ENCODE assay signal across 9 cellular contexts in the genomic region with DNA sequence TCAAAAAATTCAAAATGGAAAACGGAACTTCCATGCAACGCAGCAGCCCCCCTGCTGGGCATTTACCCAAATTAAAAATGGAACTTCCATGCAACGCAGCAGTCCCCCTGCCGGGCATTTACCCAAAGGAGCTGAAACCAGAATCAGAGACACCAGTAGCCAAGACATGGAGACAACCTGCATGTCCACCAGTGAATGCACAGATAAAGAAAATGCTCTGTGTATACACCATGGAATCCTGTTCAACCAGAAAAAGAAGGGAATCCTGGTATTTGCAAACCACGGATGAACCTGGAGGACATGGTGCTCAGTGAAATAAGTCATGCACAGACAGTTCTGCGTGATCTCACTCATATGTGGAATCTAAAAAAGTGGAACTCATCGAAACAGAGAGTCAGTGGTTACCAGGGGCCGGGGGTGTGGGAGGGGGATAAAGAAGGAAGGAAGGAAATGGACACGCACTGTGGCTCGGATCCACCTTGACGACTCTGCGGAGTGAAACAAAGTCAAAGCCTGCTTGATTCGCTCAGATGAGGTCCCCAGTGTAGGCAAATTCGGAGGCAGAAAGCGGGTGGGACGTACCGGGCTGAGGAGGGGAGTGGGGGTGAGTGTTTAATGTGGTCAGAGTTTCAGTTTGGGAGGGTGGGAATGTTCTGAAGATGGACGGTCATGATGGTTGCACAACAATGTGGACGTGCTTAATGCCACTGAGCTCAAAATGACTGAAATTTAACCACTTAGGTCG. TPM values are rescaled to one million over a fixed set of nuclear protein-coding genes. Genes with fewer than 3 reads are reported as not detected.
DNase-seq lines count a peak whose midpoint lies in the region; ATAC-seq and TF ChIP-seq lines count a peak whose summit lies in the region.
"Had no signal": no experiment of that assay in that cellular context is flagged by ENCODE, and none has a peak within 500 bp of the region (broad histone marks: within the 10 kb centered on the region; RNA-seq: fewer than 3 reads in every experiment).

No MANE protein-coding gene starts in this region.

- H3K9me3 Mint-ChIP-seq in CD14-positive monocyte: peaks cover 0 to 4% (median 2%) of the 10 kb centered on the region in 7 donors
- no peaks in the 10 kb centered on the region for H3K9me3 Mint-ChIP-seq in activated T-helper 2 cell treated with anti-CD3 and anti-CD28 coated beads, Interferon-gamma antibody, Interleukin-2, Interleukin-4, amounts not matched to agents 10 μg/mL and 5 μg/mL and 100 μg/mL, durations not matched to agents 14 hours and 24 hours and 36 hours

- H3K9me3 ChIP-seq in prostate gland: no peaks in the 10 kb centered on the region

- peaks cover 8 to 27% (median 21%) of the 10 kb centered on the region in 3 donors for H3K27me3 Mint-ChIP-seq in CD14-positive monocyte (ENCODE audit: low read depth in 3 of 3)
- no peaks in the 10 kb centered on the region for H3K27me3 Mint-ChIP-seq in activated T-helper 2 cell treated with anti-CD3 and anti-CD28 coated beads, Interferon-gamma antibody, Interleukin-2, Interleukin-4, amounts not matched to agents 10 μg/mL and 5 μg/mL and 100 μg/mL, durations not matched to agents 14 hours and 24 hours and 36 hours (ENCODE audit: low read depth)

- no peaks in the 10 kb centered on the region for H3K27me3 ChIP-seq in prostate gland (replicated peaks; ENCODE audit: insufficient read depth)

- no peaks in the 10 kb centered on the region for H3K4me1 ChIP-seq in prostate gland (replicated peaks)

- intact Hi-C loops in CD14-positive monocyte (cut with micrococcal nuclease) (no loop called here), prostate gland (cut with DNase I) (no loop called here), Right ventricle myocardium superior (cut with DNase I) (no loop called here)
- intact Hi-C loops in activated T-helper 2 cell treated with anti-CD3 and anti-CD28 coated beads, Interferon-gamma antibody, Interleukin-2, Interleukin-4, amounts not matched to agents 10 μg/mL and 5 μg/mL and 100 μg/mL, durations not matched to agents 14 hours and 24 hours and 36 hours (cut with micrococcal nuclease): no loop called here

- no peak for DNase-seq in CD14-positive monocyte (ENCODE audit: low spot score)
- no peak for DNase-seq in activated T-helper 2 cell treated with anti-CD3 and anti-CD28 coated beads, Interferon-gamma antibody, Interleukin-2, Interleukin-4, amounts not matched to agents 10 μg/mL and 5 μg/mL and 100 μg/mL, durations not matched to agents 14 hours and 24 hours and 36 hours (ENCODE audit: low spot score)
- no peak for DNase-seq in prostate gland (ENCODE audit: low spot score)
- DNase-seq in effector CD4-positive, alpha-beta T cell: no peak
- DNase-seq in NCI-H446 treated with DMSO at 0.1 percent for 48 hours (lab: John Stamatoyannopoulos, UW): no peak
- DNase-seq in Right ventricle myocardium superior: no peak
- DNase-seq: NCI-H1694 had no signal

- no peak for TF ChIP-seq CTCF in CD14-positive monocyte (IDR thresholded peaks at IDR 0.05)
- no peak for TF ChIP-seq CTCF in prostate gland (IDR thresholded peaks at IDR 0.05)

- peaks cover 17% of the 10 kb centered on the region for H3K4me1 Mint-ChIP-seq in CD14-positive monocyte
- H3K4me1 Mint-ChIP-seq in activated T-helper 2 cell treated with anti-CD3 and anti-CD28 coated beads, Interferon-gamma antibody, Interleukin-2, Interleukin-4, amounts not matched to agents 10 μg/mL and 5 μg/mL and 100 μg/mL, durations not matched to agents 14 hours and 24 hours and 36 hours (ENCODE audit: low read depth): peaks cover 34% of the 10 kb centered on the region

- peak overlapping the region; percentile 74 to 87 for H3K4me3 Mint-ChIP-seq in CD14-positive monocyte
- H3K4me3 Mint-ChIP-seq in activated T-helper 2 cell treated with anti-CD3 and anti-CD28 coated beads, Interferon-gamma antibody, Interleukin-2, Interleukin-4, amounts not matched to agents 10 μg/mL and 5 μg/mL and 100 μg/mL, durations not matched to agents 14 hours and 24 hours and 36 hours (ENCODE audit: low read depth): no peak overlapping the region

- H3K27ac ChIP-seq in prostate gland: no peak overlapping the region

- H3K4me3 ChIP-seq in prostate gland: no peak overlapping the region

- WGBS in prostate gland: 81% methylated on average over 20 of the region's 20 CpGs

- TF ChIP-seq POLR2A in prostate gland (IDR thresholded peaks at IDR 0.05): no peak

- H3K27ac Mint-ChIP-seq in CD14-positive monocyte: peak overlapping the region in 6 of 7 donors; percentile 49 to 93 (median 82)
- H3K27ac Mint-ChIP-seq in activated T-helper 2 cell treated with anti-CD3 and anti-CD28 coated beads, Interferon-gamma antibody, Interleukin-2, Interleukin-4, amounts not matched to agents 10 μg/mL and 5 μg/mL and 100 μg/mL, durations not matched to agents 14 hours and 24 hours and 36 hours: peak overlapping the region; percentile 57

- no peaks in the 10 kb centered on the region for H3K36me3 ChIP-seq in prostate gland

- ATAC-seq in GM19372 (IDR thresholded peaks at IDR 0.05; ENCODE audit: low read depth, unreplicated experiment): peak; percentile 37
- ATAC-seq in HG03135 (IDR thresholded peaks at IDR 0.05; ENCODE audit: unreplicated experiment): peak; percentile 39
- ATAC-seq in Right ventricle myocardium superior (ENCODE audit: poor library complexity): no peak

- H3K36me3 Mint-ChIP-seq in CD14-positive monocyte: no peaks in the 10 kb centered on the region
- peaks cover 66% of the 10 kb centered on the region for H3K36me3 Mint-ChIP-seq in activated T-helper 2 cell treated with anti-CD3 and anti-CD28 coated beads, Interferon-gamma antibody, Interleukin-2, Interleukin-4, amounts not matched to agents 10 μg/mL and 5 μg/mL and 100 μg/mL, durations not matched to agents 14 hours and 24 hours and 36 hours (ENCODE audit: low read depth)

RNA-seq across cellular contexts. Expression of gene EXOC3, which starts 40.2 kb away (rescaled TPM):
- 10 to 100 TPM; 33.2 to 53.8 TPM for polyA plus RNA-seq in CD14-positive monocyte
- total RNA-seq in activated T-helper 2 cell treated with anti-CD3 and anti-CD28 coated beads, Interferon-gamma antibody, Interleukin-2, Interleukin-4, amounts not matched to agents 10 μg/mL and 5 μg/mL and 100 μg/mL, durations not matched to agents 14 hours and 24 hours and 36 hours: 62.3 and 66.4 TPM in 2 replicates
- total RNA-seq in prostate gland (10 to 100 TPM; 44.3 to 79.7 TPM), Right ventricle myocardium superior (46.4 TPM)
